ENCODE assay signal across 2 cellular contexts in the genomic region with DNA sequence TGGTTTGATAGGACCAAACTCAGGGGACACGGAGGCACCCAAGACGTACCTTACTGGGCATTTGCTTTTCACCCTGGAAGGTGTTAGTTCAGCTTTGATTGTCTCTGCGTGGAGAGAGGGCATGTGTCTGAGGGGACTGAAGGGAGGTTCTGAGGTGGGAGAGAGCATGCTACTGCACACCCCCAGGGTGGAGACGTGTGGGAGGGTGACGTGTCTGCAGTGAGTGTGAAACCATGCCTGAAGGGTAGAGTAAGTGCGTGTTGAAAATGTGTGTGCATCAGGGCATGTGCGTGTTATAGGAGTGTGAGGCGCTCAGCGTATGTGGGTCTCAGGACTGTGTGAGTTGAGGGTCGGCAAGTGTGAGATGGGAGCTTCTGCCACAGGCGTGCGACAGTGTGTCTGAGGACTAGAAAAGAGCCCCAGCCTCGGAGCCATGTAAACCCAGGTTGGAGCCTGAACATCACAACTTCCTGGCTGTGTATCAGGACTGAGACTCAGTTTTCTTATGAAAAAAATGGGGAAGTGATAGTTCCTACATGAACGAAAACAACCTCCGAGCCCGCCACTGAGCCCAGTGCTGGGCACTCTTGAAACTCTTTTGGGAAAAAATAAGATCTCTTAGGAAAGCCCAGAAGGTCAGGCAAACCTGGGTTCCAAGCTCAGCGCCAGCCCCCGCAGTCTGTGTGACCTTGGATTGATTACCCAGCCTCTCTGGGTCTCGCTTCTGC.
TF ChIP-seq lines count a peak whose summit lies in the region.

No MANE protein-coding gene starts in this region.

TF ChIP-seq in GM12891, 5 proteins besides CTCF, POLR2A, EP300 and RAD21 (continued from another document):
- no peak for TF ChIP-seq POLR2AphosphoS5 (IDR thresholded peaks at IDR 0.05; ENCODE audit: low read depth, low read length)

TF ChIP-seq in IMR-90, 13 proteins besides CTCF, POLR2A, EP300 and RAD21:
- TF ChIP-seq FOS (IDR thresholded peaks at IDR 0.05; ENCODE audit: low read depth, low read length) (no peak), CHD1 (IDR thresholded peaks at IDR 0.05; ENCODE audit: low read depth, low read length) (no peak), CEBPB (IDR thresholded peaks at IDR 0.05; ENCODE audit: low read depth, low read length) (no peak), MXI1 (IDR thresholded peaks at IDR 0.05; ENCODE audit: borderline replicate concordance, low read depth, low read length) (no peak), RFX5 (IDR thresholded peaks at IDR 0.05; ENCODE audit: low read depth, low read length) (no peak), ELK1 (IDR thresholded peaks at IDR 0.05; ENCODE audit: borderline replicate concordance, low read depth, low read length) (no peak), SMC3 (IDR thresholded peaks at IDR 0.05; ENCODE audit: low read depth, low read length) (no peak), USF2 (IDR thresholded peaks at IDR 0.05; ENCODE audit: low read depth, low read length) (no peak), RCOR1 (IDR thresholded peaks at IDR 0.05; ENCODE audit: insufficient replicate concordance, low read length) (no peak), NFE2L2 (IDR thresholded peaks at IDR 0.05; ENCODE audit: low read depth, low read length) (no peak), BHLHE40 (IDR thresholded peaks at IDR 0.05; ENCODE audit: low read depth, low read length) (no peak), MAZ (IDR thresholded peaks at IDR 0.05; ENCODE audit: borderline replicate concordance, low read depth, low read length) (no peak), MAFK (IDR thresholded peaks at IDR 0.05; ENCODE audit: low read depth, low read length) (no peak)
